17 cellular contexts compared by ENCODE assay signal in genomic region chr14:57087841-57088240, GRCh38.
"Had no signal": no experiment of that assay in that cellular context is flagged by ENCODE, and none has a peak within 500 bp of the region (broad histone marks: within the 10 kb centered on the region; RNA-seq: fewer than 3 reads in every experiment).

No MANE protein-coding gene starts in this region.

- FAIRE-seq: kidney, small intestine had no signal

- ATAC-seq: esophagus mucosa; gastrocnemius medialis; left lobe of liver; mucosa of descending colon; right lobe of liver; stimulated activated naive B cell treated with anti-CD40 and anti-IgM and Interleukin-4, amounts not matched to agents 10 μg/mL and 1 μg/mL and 100 μg/mL, for 72 hours had no signal

- DNase-seq: effector CD4-positive, alpha-beta T cell; foreskin fibroblast; gastrocnemius medialis; head of caudate nucleus; kidney; mesenchymal stem cell; mucosa of descending colon; naive B cell; right lobe of liver; small intestine; stimulated activated CD4-positive, alpha-beta T cell treated with anti-CD3 and anti-CD28 coated beads, Interleukin-15, amount 100 ng/mL, for 24 hours; stimulated activated CD4-positive, alpha-beta T cell treated with anti-CD3 and anti-CD28 coated beads, Interleukin-2, amount 100 ng/mL, for 48 hours; stimulated activated naive B cell treated with anti-CD40 and anti-IgM and Interleukin-4, amounts not matched to agents 10 μg/mL and 1 μg/mL and 100 μg/mL, for 72 hours; upper lobe of left lung; uterus had no signal
